29 cellular contexts compared by ENCODE assay signal in the genomic region with DNA sequence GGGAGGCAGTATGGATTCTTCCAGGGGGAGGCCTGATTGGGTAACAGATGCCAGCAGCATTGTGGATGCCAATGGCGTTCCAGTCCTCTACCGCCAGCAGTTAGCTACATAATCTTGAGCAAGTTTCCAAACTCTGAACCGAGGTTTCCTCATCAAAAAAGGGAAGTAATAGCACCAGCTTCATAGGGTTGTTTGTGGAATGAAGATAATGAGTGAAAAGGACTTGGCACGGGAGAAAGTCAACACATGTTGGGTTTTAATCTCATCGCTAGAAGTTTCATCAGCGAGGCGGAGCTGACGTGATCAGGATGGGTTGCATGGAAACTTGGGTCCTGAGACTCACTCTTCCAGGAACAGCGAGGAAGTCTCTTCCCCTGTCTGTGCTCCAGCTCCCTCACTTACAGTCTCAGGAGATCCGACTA.
DNase-seq lines count a peak whose midpoint lies in the region; ATAC-seq and TF ChIP-seq lines count a peak whose summit lies in the region.
"Had no signal": no experiment of that assay in that cellular context is flagged by ENCODE, and none has a peak within 500 bp of the region (broad histone marks: within the 10 kb centered on the region; RNA-seq: fewer than 3 reads in every experiment).

No MANE protein-coding gene starts in this region.

- H3K27me3 Mint-ChIP-seq in glutamatergic neuron (ENCODE audit: unreplicated experiment), result no peaks in the 10 kb centered on the region
- H3K27me3 Mint-ChIP-seq in activated CD8-positive, alpha-beta T cell treated with anti-CD3 and anti-CD28 coated beads for 36 hours, result peaks cover 12% of the 10 kb centered on the region
- peaks cover 40% of the 10 kb centered on the region for H3K27me3 Mint-ChIP-seq in activated T-helper 17 cell treated with anti-CD3 and anti-CD28 coated beads, Interleukin-2, amount 50 U/mL, for 72 hours

- no peaks in the 10 kb centered on the region for H3K36me3 Mint-ChIP-seq in glutamatergic neuron (ENCODE audit: unreplicated experiment)
- no peaks in the 10 kb centered on the region for H3K36me3 Mint-ChIP-seq in activated CD8-positive, alpha-beta T cell treated with anti-CD3 and anti-CD28 coated beads for 36 hours (ENCODE audit: low read depth)
- no peaks in the 10 kb centered on the region for H3K36me3 Mint-ChIP-seq in activated T-helper 17 cell treated with anti-CD3 and anti-CD28 coated beads, Interleukin-2, amount 50 U/mL, for 72 hours (ENCODE audit: low read depth)
- H3K36me3 Mint-ChIP-seq: activated CD8-positive, alpha-beta memory T cell treated with anti-CD3 and anti-CD28 coated beads, Interleukin-2, amount 10 ng/mL, durations not matched to agents 7 days and 5 days; WTC11 had no signal

- peak; percentile 88 for ATAC-seq in Right ventricle myocardium inferior
- ATAC-seq in activated CD8-positive, alpha-beta T cell treated with anti-CD3 and anti-CD28 coated beads for 36 hours, result no peak
- ATAC-seq in activated T-helper 17 cell treated with anti-CD3 and anti-CD28 coated beads, Interleukin-2, amount 50 U/mL, for 72 hours (replicated peaks), result no peak
- ATAC-seq: A549; activated CD8-positive, alpha-beta memory T cell treated with anti-CD3 and anti-CD28 coated beads, Interleukin-2, amount 10 ng/mL, durations not matched to agents 7 days and 5 days; activated T-cell treated with anti-CD3 and anti-CD28 coated beads, Interleukin-2, amount 50 U/mL, for 72 hours; body of pancreas; HepG2; WTC11 had no signal

- 0 out of 2 replicates have a peak overlapping the region, but pooled peaks have one; percentile 27 for H3K27ac ChIP-seq in SK-N-MC
- H3K27ac ChIP-seq: A549, adrenal gland, body of pancreas, ovary, spleen, tibial nerve had no signal

- DNase-seq in Right ventricle myocardium inferior (ENCODE audit: missing footprints) (no peak), cardiac septum (ENCODE audit: low spot score) (no peak), SK-N-MC (ENCODE audit: low read depth, low spot score) (no peak), glutamatergic neuron (no peak), ureter (ENCODE audit: low spot score) (peak; percentile 15), mesenteric fat pad (ENCODE audit: low spot score) (no peak)
- no peak for DNase-seq in activated CD8-positive, alpha-beta T cell treated with anti-CD3 and anti-CD28 coated beads for 36 hours
- DNase-seq: activated CD4-positive, alpha-beta T cell treated with anti-CD3 and anti-CD28 coated beads, Interleukin-2, amount 10 ng/mL, durations not matched to agents 7 days and 5 days; activated CD8-positive, alpha-beta memory T cell treated with anti-CD3 and anti-CD28 coated beads, Interleukin-2, amount 10 ng/mL, durations not matched to agents 7 days and 5 days; activated naive CD4-positive, alpha-beta T cell treated with Interleukin-2 at 50 U/mL for 16 hours; activated T-cell treated with anti-CD3 and anti-CD28 coated beads, Interleukin-2, amount 50 U/mL, for 72 hours; adrenal gland; BE2C; body of pancreas; Kasumi-1; NCI-H1092 treated with DMSO at 0.1 percent for 48 hours; NCI-H187 treated with DMSO at 0.1 percent for 48 hours; NCI-H524 treated with DMSO at 0.1 percent for 48 hours; NK-92 treated with Interleukin-12 subunit alpha and Interleukin-12 subunit beta, amount 100 ng/mL, for 24 hours; ovary; SK-N-SH; spleen had no signal

- TF ChIP-seq CTCF in glutamatergic neuron (IDR thresholded peaks at IDR 0.05; ENCODE audit: partially characterized antibody, unreplicated experiment), result no peak
- no peak for TF ChIP-seq CTCF in activated CD8-positive, alpha-beta T cell treated with anti-CD3 and anti-CD28 coated beads for 36 hours (IDR thresholded peaks at IDR 0.05)

- peaks cover 10% of the 10 kb centered on the region for H3K4me1 Mint-ChIP-seq in glutamatergic neuron (ENCODE audit: low read depth, unreplicated experiment)
- H3K4me1 Mint-ChIP-seq in activated CD8-positive, alpha-beta T cell treated with anti-CD3 and anti-CD28 coated beads for 36 hours (ENCODE audit: low read depth), result no peaks in the 10 kb centered on the region
- H3K4me1 Mint-ChIP-seq in activated T-helper 17 cell treated with anti-CD3 and anti-CD28 coated beads, Interleukin-2, amount 50 U/mL, for 72 hours, result no peaks in the 10 kb centered on the region
- H3K4me1 Mint-ChIP-seq: activated CD4-positive, alpha-beta T cell treated with anti-CD3 and anti-CD28 coated beads, Interleukin-2, amount 10 ng/mL, durations not matched to agents 7 days and 5 days; activated CD8-positive, alpha-beta memory T cell treated with anti-CD3 and anti-CD28 coated beads, Interleukin-2, amount 10 ng/mL, durations not matched to agents 7 days and 5 days; nephron had no signal

- CTCF ChIA-PET in activated CD8-positive, alpha-beta T cell treated with anti-CD3 and anti-CD28 coated beads for 36 hours (lab: Charles Lee), result no interaction called here

- H3K9ac ChIP-seq in SK-N-MC (ENCODE audit: insufficient read length), result no peak overlapping the region
- H3K9ac ChIP-seq: SK-N-SH had no signal

- H3K9me3 ChIP-seq in SK-N-MC (ENCODE audit: low read depth, low read length), result no peaks in the 10 kb centered on the region
- H3K9me3 ChIP-seq: A549, adrenal gland, BE2C, body of pancreas, ovary, SK-N-SH, spleen, tibial nerve had no signal

- H3K4me3 ChIP-seq in SK-N-MC, result no peak overlapping the region
- H3K4me3 ChIP-seq: A549, adrenal gland, body of pancreas, ovary, spleen, tibial nerve had no signal

- H3K27ac Mint-ChIP-seq in glutamatergic neuron (ENCODE audit: unreplicated experiment), result peak overlapping the region; percentile 25
- no peak overlapping the region for H3K27ac Mint-ChIP-seq in activated CD8-positive, alpha-beta T cell treated with anti-CD3 and anti-CD28 coated beads for 36 hours
- no peak overlapping the region for H3K27ac Mint-ChIP-seq in activated T-helper 17 cell treated with anti-CD3 and anti-CD28 coated beads, Interleukin-2, amount 50 U/mL, for 72 hours
- H3K27ac Mint-ChIP-seq: activated CD4-positive, alpha-beta T cell treated with anti-CD3 and anti-CD28 coated beads, Interleukin-2, amount 10 ng/mL, durations not matched to agents 7 days and 5 days; activated CD8-positive, alpha-beta memory T cell treated with anti-CD3 and anti-CD28 coated beads, Interleukin-2, amount 10 ng/mL, durations not matched to agents 7 days and 5 days; activated T-cell treated with anti-CD3 and anti-CD28 coated beads, Interleukin-2, amount 50 U/mL, for 72 hours; HFFc6; nephron; WTC11 had no signal

- H3K9me3 Mint-ChIP-seq in glutamatergic neuron (ENCODE audit: unreplicated experiment), result peaks cover 3% of the 10 kb centered on the region
- H3K9me3 Mint-ChIP-seq in activated CD8-positive, alpha-beta T cell treated with anti-CD3 and anti-CD28 coated beads for 36 hours, result no peaks in the 10 kb centered on the region
- no peaks in the 10 kb centered on the region for H3K9me3 Mint-ChIP-seq in activated T-helper 17 cell treated with anti-CD3 and anti-CD28 coated beads, Interleukin-2, amount 50 U/mL, for 72 hours
- H3K9me3 Mint-ChIP-seq: activated CD4-positive, alpha-beta T cell treated with anti-CD3 and anti-CD28 coated beads, Interleukin-2, amount 10 ng/mL, durations not matched to agents 7 days and 5 days; activated T-cell treated with anti-CD3 and anti-CD28 coated beads, Interleukin-2, amount 50 U/mL, for 72 hours; HFFc6; nephron; WTC11 had no signal

- H3K4me3 Mint-ChIP-seq in glutamatergic neuron (ENCODE audit: unreplicated experiment), result peak overlapping the region; percentile 6
- H3K4me3 Mint-ChIP-seq in activated CD8-positive, alpha-beta T cell treated with anti-CD3 and anti-CD28 coated beads for 36 hours, result no peak overlapping the region
- H3K4me3 Mint-ChIP-seq in activated T-helper 17 cell treated with anti-CD3 and anti-CD28 coated beads, Interleukin-2, amount 50 U/mL, for 72 hours, result no peak overlapping the region
- H3K4me3 Mint-ChIP-seq: activated CD4-positive, alpha-beta T cell treated with anti-CD3 and anti-CD28 coated beads, Interleukin-2, amount 10 ng/mL, durations not matched to agents 7 days and 5 days; activated CD8-positive, alpha-beta memory T cell treated with anti-CD3 and anti-CD28 coated beads, Interleukin-2, amount 10 ng/mL, durations not matched to agents 7 days and 5 days; activated T-cell treated with anti-CD3 and anti-CD28 coated beads, Interleukin-2, amount 50 U/mL, for 72 hours; HFFc6; nephron; WTC11 had no signal

- POLR2A ChIA-PET in activated CD8-positive, alpha-beta T cell treated with anti-CD3 and anti-CD28 coated beads for 36 hours (lab: Charles Lee), result no interaction called here

- intact Hi-C loops in Right ventricle myocardium inferior (cut with DNase I) (no loop called here), cardiac septum (cut with DNase I) (no loop called here)
- intact Hi-C loops in activated CD8-positive, alpha-beta T cell treated with anti-CD3 and anti-CD28 coated beads for 36 hours (cut with micrococcal nuclease), result no loop called here

- no peaks in the 10 kb centered on the region for H3K36me3 ChIP-seq in SK-N-MC (ENCODE audit: insufficient read depth, low read length)
- H3K36me3 ChIP-seq: adrenal gland, BE2C, ovary, spleen, tibial nerve had no signal
